ENCODE assay signal across 18 cellular contexts in genomic region chr20:59606566-59606965, GRCh38. TPM values are rescaled to one million over a fixed set of nuclear protein-coding genes. Genes with fewer than 3 reads are reported as not detected.
"Had no signal": no experiment of that assay in that cellular context is flagged by ENCODE, and none has a peak within 500 bp of the region (broad histone marks: within the 10 kb centered on the region; RNA-seq: fewer than 3 reads in every experiment).

No MANE protein-coding gene starts in this region.

- H3K9me3 Mint-ChIP-seq: activated CD4-positive, alpha-beta memory T cell treated with anti-CD3 and anti-CD28 coated beads, Interleukin-2, amount 10 ng/mL, durations not matched to agents 7 days and 5 days; activated CD4-positive, alpha-beta T cell treated with anti-CD3 and anti-CD28 coated beads, Interleukin-2, amount 10 ng/mL, durations not matched to agents 24 days and 14 days; memory B cell had no signal

- ATAC-seq: effector memory CD8-positive, alpha-beta T cell; upper lobe of right lung had no signal

- H3K27ac Mint-ChIP-seq: activated CD4-positive, alpha-beta memory T cell treated with anti-CD3 and anti-CD28 coated beads, Interleukin-2, amount 10 ng/mL, durations not matched to agents 7 days and 5 days; activated CD4-positive, alpha-beta T cell treated with anti-CD3 and anti-CD28 coated beads, Interleukin-2, amount 10 ng/mL, durations not matched to agents 24 days and 14 days; effector memory CD8-positive, alpha-beta T cell; memory B cell had no signal

- H3K4me1 Mint-ChIP-seq: activated CD4-positive, alpha-beta memory T cell treated with anti-CD3 and anti-CD28 coated beads, Interleukin-2, amount 10 ng/mL, durations not matched to agents 7 days and 5 days; activated CD4-positive, alpha-beta T cell treated with anti-CD3 and anti-CD28 coated beads, Interleukin-2, amount 10 ng/mL, durations not matched to agents 24 days and 14 days; memory B cell had no signal

- H3K4me1 ChIP-seq: prostate gland, upper lobe of right lung had no signal

- H3K4me3 Mint-ChIP-seq: activated CD4-positive, alpha-beta memory T cell treated with anti-CD3 and anti-CD28 coated beads, Interleukin-2, amount 10 ng/mL, durations not matched to agents 7 days and 5 days; activated CD4-positive, alpha-beta T cell treated with anti-CD3 and anti-CD28 coated beads, Interleukin-2, amount 10 ng/mL, durations not matched to agents 24 days and 14 days; effector memory CD8-positive, alpha-beta T cell; memory B cell had no signal

- H3K4me3 ChIP-seq: esophagus muscularis mucosa, prostate gland, spleen, upper lobe of right lung had no signal

- DNase-seq: activated CD4-positive, alpha-beta memory T cell treated with anti-CD3 and anti-CD28 coated beads, Interleukin-2, amount 10 ng/mL, durations not matched to agents 7 days and 5 days; activated CD4-positive, alpha-beta T cell treated with anti-CD3 and anti-CD28 coated beads, Interleukin-2, amount 10 ng/mL, durations not matched to agents 24 days and 14 days; activated effector memory CD4-positive, alpha-beta T cell treated with anti-CD3 and anti-CD28 coated beads, Interleukin-2, amount 50 U/mL, for 16 hours; activated naive CD4-positive, alpha-beta T cell treated with anti-CD3 and anti-CD28 coated beads, Interleukin-2, amount 50 U/mL, for 16 hours; brain microvascular endothelial cell; central memory CD4-positive, alpha-beta T cell; effector memory CD8-positive, alpha-beta T cell; spleen; stimulated activated CD4-positive, alpha-beta T cell treated with anti-CD3 and anti-CD28 coated beads, Interleukin-4, amount 100 ng/mL, for 1 hour; stimulated activated naive CD4-positive, alpha-beta T cell; SW 1271; T-helper 2 cell; upper lobe of right lung had no signal

- H3K27ac ChIP-seq: brain microvascular endothelial cell, esophagus muscularis mucosa, prostate gland, spleen, upper lobe of right lung had no signal

- H3K9me3 ChIP-seq: esophagus muscularis mucosa, prostate gland, spleen, upper lobe of right lung had no signal

- H3K36me3 ChIP-seq: brain microvascular endothelial cell, esophagus muscularis mucosa, prostate gland, spleen, upper lobe of right lung had no signal

RNA-seq across cellular contexts. Expression of gene PHACTR3, which starts 2.2 kb away (rescaled TPM):
- total RNA-seq: activated CD4-positive, alpha-beta memory T cell treated with anti-CD3 and anti-CD28 coated beads, Interleukin-2, amount 10 ng/mL, durations not matched to agents 7 days and 5 days; activated CD4-positive, alpha-beta T cell treated with anti-CD3 and anti-CD28 coated beads, Interleukin-2, amount 10 ng/mL, durations not matched to agents 24 days and 14 days; myocyte; osteocyte had no signal
